In the genomic region with DNA sequence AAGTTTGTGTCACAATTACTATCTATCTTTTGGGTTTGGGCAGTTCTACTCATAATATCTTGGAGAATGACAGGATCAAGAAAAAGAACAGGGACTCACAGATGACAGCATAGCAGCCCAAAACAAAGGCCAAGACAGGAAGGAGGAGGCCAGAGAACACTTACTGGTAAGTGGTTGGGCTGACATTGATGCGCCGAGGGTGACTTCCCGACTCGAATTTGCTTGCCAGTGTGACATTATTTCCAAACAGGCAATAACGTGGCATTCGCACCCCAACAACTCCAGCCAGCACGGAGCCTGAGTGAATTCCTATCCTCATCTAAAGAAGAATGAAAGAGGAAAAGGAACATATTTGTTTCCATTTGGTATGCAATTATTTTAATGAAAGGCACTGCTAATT, we compare ENCODE assay signal across 1 cellular context.
TF ChIP-seq lines count a peak whose summit lies in the region.

No MANE protein-coding gene starts in this region.

TF ChIP-seq in GM23338, 12 proteins besides CTCF, POLR2A, EP300 and RAD21 (continued from another document):
- TF ChIP-seq, protein P1, sequence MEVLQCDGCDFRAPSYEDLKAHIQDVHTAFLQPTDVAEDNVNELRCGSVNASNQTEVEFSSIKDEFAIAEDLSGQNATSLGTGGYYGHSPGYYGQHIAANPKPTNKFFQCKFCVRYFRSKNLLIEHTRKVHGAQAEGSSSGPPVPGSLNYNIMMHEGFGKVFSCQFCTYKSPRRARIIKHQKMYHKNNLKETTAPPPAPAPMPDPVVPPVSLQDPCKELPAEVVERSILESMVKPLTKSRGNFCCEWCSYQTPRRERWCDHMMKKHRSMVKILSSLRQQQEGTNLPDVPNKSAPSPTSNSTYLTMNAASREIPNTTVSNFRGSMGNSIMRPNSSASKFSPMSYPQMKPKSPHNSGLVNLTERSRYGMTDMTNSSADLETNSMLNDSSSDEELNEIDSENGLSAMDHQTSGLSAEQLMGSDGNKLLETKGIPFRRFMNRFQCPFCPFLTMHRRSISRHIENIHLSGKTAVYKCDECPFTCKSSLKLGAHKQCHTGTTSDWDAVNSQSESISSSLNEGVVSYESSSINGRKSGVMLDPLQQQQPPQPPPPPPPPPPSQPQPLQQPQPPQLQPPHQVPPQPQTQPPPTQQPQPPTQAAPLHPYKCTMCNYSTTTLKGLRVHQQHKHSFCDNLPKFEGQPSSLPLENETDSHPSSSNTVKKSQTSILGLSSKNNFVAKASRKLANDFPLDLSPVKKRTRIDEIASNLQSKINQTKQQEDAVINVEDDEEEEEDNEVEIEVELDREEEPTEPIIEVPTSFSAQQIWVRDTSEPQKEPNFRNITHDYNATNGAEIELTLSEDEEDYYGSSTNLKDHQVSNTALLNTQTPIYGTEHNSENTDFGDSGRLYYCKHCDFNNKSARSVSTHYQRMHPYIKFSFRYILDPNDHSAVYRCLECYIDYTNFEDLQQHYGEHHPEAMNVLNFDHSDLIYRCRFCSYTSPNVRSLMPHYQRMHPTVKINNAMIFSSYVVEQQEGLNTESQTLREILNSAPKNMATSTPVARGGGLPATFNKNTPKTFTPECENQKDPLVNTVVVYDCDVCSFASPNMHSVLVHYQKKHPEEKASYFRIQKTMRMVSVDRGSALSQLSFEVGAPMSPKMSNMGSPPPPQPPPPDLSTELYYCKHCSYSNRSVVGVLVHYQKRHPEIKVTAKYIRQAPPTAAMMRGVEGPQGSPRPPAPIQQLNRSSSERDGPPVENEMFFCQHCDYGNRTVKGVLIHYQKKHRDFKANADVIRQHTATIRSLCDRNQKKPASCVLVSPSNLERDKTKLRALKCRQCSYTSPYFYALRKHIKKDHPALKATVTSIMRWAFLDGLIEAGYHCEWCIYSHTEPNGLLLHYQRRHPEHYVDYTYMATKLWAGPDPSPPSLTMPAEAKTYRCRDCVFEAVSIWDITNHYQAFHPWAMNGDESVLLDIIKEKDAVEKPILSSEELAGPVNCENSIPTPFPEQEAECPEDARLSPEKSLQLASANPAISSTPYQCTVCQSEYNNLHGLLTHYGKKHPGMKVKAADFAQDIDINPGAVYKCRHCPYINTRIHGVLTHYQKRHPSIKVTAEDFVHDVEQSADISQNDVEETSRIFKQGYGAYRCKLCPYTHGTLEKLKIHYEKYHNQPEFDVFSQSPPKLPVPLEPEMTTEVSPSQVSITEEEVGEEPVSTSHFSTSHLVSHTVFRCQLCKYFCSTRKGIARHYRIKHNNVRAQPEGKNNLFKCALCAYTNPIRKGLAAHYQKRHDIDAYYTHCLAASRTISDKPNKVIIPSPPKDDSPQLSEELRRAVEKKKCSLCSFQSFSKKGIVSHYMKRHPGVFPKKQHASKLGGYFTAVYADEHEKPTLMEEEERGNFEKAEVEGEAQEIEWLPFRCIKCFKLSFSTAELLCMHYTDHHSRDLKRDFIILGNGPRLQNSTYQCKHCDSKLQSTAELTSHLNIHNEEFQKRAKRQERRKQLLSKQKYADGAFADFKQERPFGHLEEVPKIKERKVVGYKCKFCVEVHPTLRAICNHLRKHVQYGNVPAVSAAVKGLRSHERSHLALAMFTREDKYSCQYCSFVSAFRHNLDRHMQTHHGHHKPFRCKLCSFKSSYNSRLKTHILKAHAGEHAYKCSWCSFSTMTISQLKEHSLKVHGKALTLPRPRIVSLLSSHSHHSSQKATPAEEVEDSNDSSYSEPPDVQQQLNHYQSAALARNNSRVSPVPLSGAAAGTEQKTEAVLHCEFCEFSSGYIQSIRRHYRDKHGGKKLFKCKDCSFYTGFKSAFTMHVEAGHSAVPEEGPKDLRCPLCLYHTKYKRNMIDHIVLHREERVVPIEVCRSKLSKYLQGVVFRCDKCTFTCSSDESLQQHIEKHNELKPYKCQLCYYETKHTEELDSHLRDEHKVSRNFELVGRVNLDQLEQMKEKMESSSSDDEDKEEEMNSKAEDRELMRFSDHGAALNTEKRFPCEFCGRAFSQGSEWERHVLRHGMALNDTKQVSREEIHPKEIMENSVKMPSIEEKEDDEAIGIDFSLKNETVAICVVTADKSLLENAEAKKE (CRISPR knock-in tag; IDR thresholded peaks at IDR 0.05): no peak
- no peak for TF ChIP-seq NANOG (IDR thresholded peaks at IDR 0.05; ENCODE audit: borderline replicate concordance)
- TF ChIP-seq, protein P2, sequence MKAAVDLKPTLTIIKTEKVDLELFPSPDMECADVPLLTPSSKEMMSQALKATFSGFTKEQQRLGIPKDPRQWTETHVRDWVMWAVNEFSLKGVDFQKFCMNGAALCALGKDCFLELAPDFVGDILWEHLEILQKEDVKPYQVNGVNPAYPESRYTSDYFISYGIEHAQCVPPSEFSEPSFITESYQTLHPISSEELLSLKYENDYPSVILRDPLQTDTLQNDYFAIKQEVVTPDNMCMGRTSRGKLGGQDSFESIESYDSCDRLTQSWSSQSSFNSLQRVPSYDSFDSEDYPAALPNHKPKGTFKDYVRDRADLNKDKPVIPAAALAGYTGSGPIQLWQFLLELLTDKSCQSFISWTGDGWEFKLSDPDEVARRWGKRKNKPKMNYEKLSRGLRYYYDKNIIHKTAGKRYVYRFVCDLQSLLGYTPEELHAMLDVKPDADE (IDR thresholded peaks at IDR 0.05): no peak
- TF ChIP-seq JUNB (IDR thresholded peaks at IDR 0.05; ENCODE audit: unreplicated experiment): no peak
- TF ChIP-seq ZNF114 (CRISPR knock-in tag; IDR thresholded peaks at IDR 0.05): no peak
- no peak for TF ChIP-seq ZNF331 (CRISPR knock-in tag; IDR thresholded peaks at IDR 0.05; ENCODE audit: low read depth)
